Comparison of ENCODE assay signal across 16 cellular contexts in the genomic region with DNA sequence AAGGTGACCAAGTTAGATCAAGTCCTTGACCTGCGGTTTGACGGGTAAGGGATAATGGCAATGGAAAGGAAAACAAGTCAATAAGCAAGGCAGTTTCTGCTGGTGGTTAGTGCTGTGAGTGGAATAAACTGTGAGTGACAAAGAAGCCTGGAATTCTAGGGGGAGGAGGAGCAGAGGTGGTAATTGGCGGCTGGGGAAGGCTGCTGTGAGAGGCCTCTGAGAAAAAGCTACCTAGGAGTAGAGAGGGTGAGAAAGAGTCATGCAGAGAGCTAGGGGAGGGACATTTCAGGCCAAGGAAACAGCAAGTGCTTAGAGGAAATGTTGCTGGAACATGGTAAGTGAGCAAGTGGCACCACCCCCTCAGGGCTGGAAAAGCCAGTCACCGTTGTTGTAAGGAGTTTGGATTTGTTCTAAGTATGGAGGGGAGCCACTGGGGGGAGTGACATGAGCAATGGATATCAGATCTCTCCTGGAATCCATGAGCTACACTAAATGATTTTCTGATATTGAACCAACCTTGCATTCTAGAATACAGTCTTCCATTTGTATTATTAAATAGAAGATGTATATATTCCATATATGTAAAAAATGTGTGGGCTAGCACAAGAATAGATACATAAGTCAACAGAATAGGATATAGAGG. TPM values are rescaled to one million over a fixed set of nuclear protein-coding genes. Genes with fewer than 3 reads are reported as not detected.
DNase-seq lines count a peak whose midpoint lies in the region; ATAC-seq lines count a peak whose summit lies in the region.
"Had no signal": no experiment of that assay in that cellular context is flagged by ENCODE, and none has a peak within 500 bp of the region (broad histone marks: within the 10 kb centered on the region; RNA-seq: fewer than 3 reads in every experiment).

No MANE protein-coding gene starts in this region.

- no peaks in the 10 kb centered on the region for H3K27me3 Mint-ChIP-seq in stimulated activated naive CD8-positive, alpha-beta T cell treated with anti-CD3 and anti-CD28 coated beads, Interleukin-15, Interleukin-2, amounts not matched to agents 100 ng/mL and 50 ng/mL, for 24 hours
- H3K27me3 Mint-ChIP-seq in stimulated activated naive CD8-positive, alpha-beta T cell treated with anti-CD3 and anti-CD28 coated beads, Interleukin-15, amount 100 ng/mL, for 72 hours: no peaks in the 10 kb centered on the region
- H3K27me3 Mint-ChIP-seq in T-cell: no peaks in the 10 kb centered on the region

- H3K4me3 Mint-ChIP-seq in stimulated activated naive CD8-positive, alpha-beta T cell treated with anti-CD3 and anti-CD28 coated beads, Interleukin-15, Interleukin-2, amounts not matched to agents 100 ng/mL and 50 ng/mL, for 24 hours: no peak overlapping the region
- H3K4me3 Mint-ChIP-seq in stimulated activated naive CD8-positive, alpha-beta T cell treated with anti-CD3 and anti-CD28 coated beads, Interleukin-15, amount 100 ng/mL, for 72 hours: no peak overlapping the region
- H3K4me3 Mint-ChIP-seq in T-cell: peak overlapping the region in 1 of 3 donors; percentile 42

- H3K4me1 Mint-ChIP-seq in stimulated activated naive CD8-positive, alpha-beta T cell treated with anti-CD3 and anti-CD28 coated beads, Interleukin-15, Interleukin-2, amounts not matched to agents 100 ng/mL and 50 ng/mL, for 24 hours (ENCODE audit: low read depth): peaks cover 19% of the 10 kb centered on the region
- H3K4me1 Mint-ChIP-seq in stimulated activated naive CD8-positive, alpha-beta T cell treated with anti-CD3 and anti-CD28 coated beads, Interleukin-15, amount 100 ng/mL, for 72 hours: peaks cover 20% of the 10 kb centered on the region
- H3K4me1 Mint-ChIP-seq in T-cell: peaks cover 29 to 45% (median 34%) of the 10 kb centered on the region in 3 donors

- CTCF ChIA-PET in T-cell (lab: Charles Lee): no interaction called here

- no peak for DNase-seq in stimulated activated naive CD8-positive, alpha-beta T cell treated with anti-CD3 and anti-CD28 coated beads, Interleukin-15, amount 100 ng/mL, for 72 hours
- DNase-seq in T-cell (no peak), islet precursor cell (peak; percentile 53), cerebellar nuclear complex (lab: John Stamatoyannopoulos, UW) (no peak)
- no peak for DNase-seq in stimulated activated CD4-positive, alpha-beta T cell treated with anti-CD3 and anti-CD28 coated beads, Interleukin-4, amount 100 ng/mL, for 4 hours
- DNase-seq: adrenal gland, DMS79, heart left ventricle, NCI-H1105 treated with DMSO at 0.1 percent for 48 hours, NCI-H2107, NCI-H524, pancreas had no signal

- POLR2A ChIA-PET in T-cell (lab: Charles Lee): interaction anchor here in 1 of 2 donors (0.7 kb wide), 1 partner anchor 599 kb away, joined by 6 read pairs; no protein-coding TSS in a partner anchor

- H3K9me3 Mint-ChIP-seq in stimulated activated naive CD8-positive, alpha-beta T cell treated with anti-CD3 and anti-CD28 coated beads, Interleukin-15, Interleukin-2, amounts not matched to agents 100 ng/mL and 50 ng/mL, for 24 hours: peaks cover 9% of the 10 kb centered on the region
- peaks cover 7 to 15% of the 10 kb centered on the region in 2 donors for H3K9me3 Mint-ChIP-seq in stimulated activated naive CD8-positive, alpha-beta T cell treated with anti-CD3 and anti-CD28 coated beads, Interleukin-15, amount 100 ng/mL, for 72 hours
- H3K9me3 Mint-ChIP-seq in T-cell: peaks cover 0 to 8% (median 6%) of the 10 kb centered on the region in 3 donors

- peak overlapping the region; percentile 2 for H3K27ac Mint-ChIP-seq in stimulated activated naive CD8-positive, alpha-beta T cell treated with anti-CD3 and anti-CD28 coated beads, Interleukin-15, Interleukin-2, amounts not matched to agents 100 ng/mL and 50 ng/mL, for 24 hours
- no peak overlapping the region for H3K27ac Mint-ChIP-seq in stimulated activated naive CD8-positive, alpha-beta T cell treated with anti-CD3 and anti-CD28 coated beads, Interleukin-15, amount 100 ng/mL, for 72 hours
- H3K27ac Mint-ChIP-seq in T-cell: peak overlapping the region; percentile 3 to 53
- H3K27ac Mint-ChIP-seq: activated T-helper 2 cell treated with anti-CD3 and anti-CD28 coated beads, Interferon-gamma antibody, Interleukin-2, Interleukin-4, amounts not matched to agents 10 μg/mL and 5 μg/mL and 100 μg/mL, durations not matched to agents 14 hours and 24 hours and 36 hours had no signal

- H3K36me3 Mint-ChIP-seq in stimulated activated naive CD8-positive, alpha-beta T cell treated with anti-CD3 and anti-CD28 coated beads, Interleukin-15, Interleukin-2, amounts not matched to agents 100 ng/mL and 50 ng/mL, for 24 hours (ENCODE audit: low read depth): peaks cover 28% of the 10 kb centered on the region
- H3K36me3 Mint-ChIP-seq in T-cell: peaks cover 32% of the 10 kb centered on the region

- ATAC-seq in stimulated activated naive CD8-positive, alpha-beta T cell treated with anti-CD3 and anti-CD28 coated beads, Interleukin-15, amount 100 ng/mL, for 72 hours: no peak
- ATAC-seq in T-cell (replicated peaks in 1 of 4): no peak
- no peak for ATAC-seq in HG03280 (IDR thresholded peaks at IDR 0.05; ENCODE audit: unreplicated experiment)
- ATAC-seq: heart left ventricle, pancreas, sciatic nerve had no signal

RNA-seq across cellular contexts. Expression of a gene that starts 6.7 kb away (rescaled TPM):
- 100 to 1,000 TPM in 3 of 5 donors, 10 to 100 TPM in 2; 75.6 to 178 (median 160) TPM for total RNA-seq in T-cell

RNA-seq across cellular contexts. Expression of a gene that starts 40.9 kb away (rescaled TPM):
- 1 to 10 TPM; 6.3 to 9.4 (median 8.5) TPM for total RNA-seq in T-cell

Comparison
In these comparisons a context has a peak if more than half of its experiments do, and no peak if none do; other contexts are left out.
1. H3K27ac Mint-ChIP-seq: peak in stimulated activated naive CD8-positive, alpha-beta T cell treated with anti-CD3 and anti-CD28 coated beads, Interleukin-15, Interleukin-2, amounts not matched to agents 100 ng/mL and 50 ng/mL, for 24 hours (single experiment) and T-cell (2 of 2); none in stimulated activated naive CD8-positive, alpha-beta T cell treated with anti-CD3 and anti-CD28 coated beads, Interleukin-15, amount 100 ng/mL, for 72 hours (0 of 2).